9 cellular contexts compared by ENCODE assay signal in genomic region chr9:12776775-12777055, GRCh38. TPM values are rescaled to one million over a fixed set of nuclear protein-coding genes. Genes with fewer than 3 reads are reported as not detected.
DNase-seq lines count a peak whose midpoint lies in the region; TF ChIP-seq lines count a peak whose summit lies in the region.
"Had no signal": no experiment of that assay in that cellular context is flagged by ENCODE, and none has a peak within 500 bp of the region (broad histone marks: within the 10 kb centered on the region; RNA-seq: fewer than 3 reads in every experiment).

No MANE protein-coding gene starts in this region.

- no TSS peak for BruUV-seq in A673 (replicated peaks; lab: Mats Ljungman, UMichigan)

- DNase-seq in A673 (ENCODE audit: low spot score) = no peak
- DNase-seq in NT2/D1 (ENCODE audit: low read depth, low spot score) = no peak
- DNase-seq in epithelial cell of prostate (ENCODE audit: low read depth, low spot score) = no peak
- DNase-seq in NCI-H774 (lab: John Stamatoyannopoulos, UW) = no peak
- no peak for DNase-seq in GM19240 (ENCODE audit: insufficient read length, low spot score)
- DNase-seq in NCI-H82 treated with DMSO at 0.1 percent for 48 hours (lab: John Stamatoyannopoulos, UW; ENCODE audit: unreplicated experiment) = no peak
- no peak for DNase-seq in activated naive CD4-positive, alpha-beta T cell treated with Interleukin-2 at 50 U/mL for 16 hours
- DNase-seq: CD8-positive, alpha-beta T cell had no signal

- H3K27me3 ChIP-seq in A673 (replicated peaks; ENCODE audit: insufficient read depth, low read depth, low read length, poor library complexity) (peaks cover 6% of the 10 kb centered on the region), NT2/D1 (ENCODE audit: insufficient read depth, insufficient read length) (peaks cover 12% of the 10 kb centered on the region)

- H3K4me1 ChIP-seq in A673 (ENCODE audit: insufficient read depth, low read length, poor library complexity, severe bottlenecking) (peaks cover 5% of the 10 kb centered on the region), NT2/D1 (ENCODE audit: insufficient read depth, insufficient read length) (no peaks in the 10 kb centered on the region)

- POLR2A ChIA-PET in A673 (lab: Charles Lee; ENCODE audit: low non-redundant PET) = no interaction called here

- H3K9me3 ChIP-seq in A673 (ENCODE audit: low read depth, low read length, poor library complexity, severe bottlenecking) (no peaks in the 10 kb centered on the region), NT2/D1 (ENCODE audit: insufficient read depth, low read length) (no peaks in the 10 kb centered on the region)

- CTCF ChIA-PET in A673 (lab: Charles Lee) = interaction anchor here (1.2 to 1.7 kb wide), 2 partner anchors 76 to 108 kb away, joined by 3 to 9 read pairs; no protein-coding TSS in a partner anchor

- H3K4me1 Mint-ChIP-seq in nephron = peaks cover 21% of the 10 kb centered on the region

- H3K27ac ChIP-seq in A673 (ENCODE audit: low read depth, low read length, poor library complexity, severe bottlenecking) (no peak overlapping the region), epithelial cell of prostate (peak overlapping the region; percentile 97)

- H3K27me3 Mint-ChIP-seq in nephron (ENCODE audit: low read depth) = no peaks in the 10 kb centered on the region

- peaks cover 5% of the 10 kb centered on the region for H3K9me3 Mint-ChIP-seq in nephron

- peak overlapping the region; percentile 95 to 99 (median 97) for H3K27ac Mint-ChIP-seq in nephron
- H3K27ac Mint-ChIP-seq: CD8-positive, alpha-beta T cell had no signal

- peak overlapping the region; percentile 8 for H3K9ac ChIP-seq in NT2/D1 (ENCODE audit: insufficient read length, low read depth)

- H3K36me3 Mint-ChIP-seq in nephron (ENCODE audit: low read depth) = peaks cover 14% of the 10 kb centered on the region
- H3K36me3 Mint-ChIP-seq: CD8-positive, alpha-beta T cell had no signal

- no peak for TF ChIP-seq CTCF in A673 (conservative IDR thresholded peaks at IDR 0.05; ENCODE audit: low read depth, low read length)
- TF ChIP-seq CTCF in nephron (IDR thresholded peaks at IDR 0.05; ENCODE audit: unreplicated experiment in 3 of 3) = no peak

- H3K4me3 ChIP-seq in A673 (ENCODE audit: low read depth, low read length, poor library complexity, severe bottlenecking) (peak overlapping the region; percentile 60), NT2/D1 (ENCODE audit: insufficient read length, low read depth) (peak overlapping the region; percentile 75)

- H3K36me3 ChIP-seq in A673 (ENCODE audit: insufficient read depth, low read length, poor library complexity, severe bottlenecking) (no peaks in the 10 kb centered on the region), NT2/D1 (ENCODE audit: insufficient read depth, insufficient read length, low read length) (no peaks in the 10 kb centered on the region)

- intact Hi-C loops in A673 (cut with micrococcal nuclease; ENCODE audit: unreplicated experiment) = loop anchor here (2.0 kb wide), 1 partner anchor 108 kb away; no protein-coding TSS in a partner anchor

- peak overlapping the region; percentile 94 to 98 (median 96) for H3K4me3 Mint-ChIP-seq in nephron
- H3K4me3 Mint-ChIP-seq: CD8-positive, alpha-beta T cell had no signal

RNA-seq across cellular contexts. Expression of gene LURAP1L, which starts 1.9 kb away (rescaled TPM):
- total RNA-seq in A673 (2021) = 0.60 and 0.96 TPM in 2 replicates
- total RNA-seq: CD8-positive, alpha-beta T cell had no signal
